8 cellular contexts compared by ENCODE assay signal in genomic region chr6:20533746-20534294, GRCh38. TPM values are rescaled to one million over a fixed set of nuclear protein-coding genes. Genes with fewer than 3 reads are reported as not detected.
A peak's percentile ranks its signal among the peaks of the same experiment; 100 is the strongest.
DNase-seq lines count a peak whose midpoint lies in the region; ATAC-seq and TF ChIP-seq lines count a peak whose summit lies in the region.

No MANE protein-coding gene starts in this region.

- no peaks in the 10 kb centered on the region for H3K4me1 ChIP-seq in uterus

- CTCF ChIA-PET in activated B cell treated with CpG ODN at 0.5 μM for 24 hours (lab: Charles Lee): interaction anchor here (1.2 to 3.2 kb wide), 2 partner anchors 129 to 1055 kb away, joined by 3 to 11 read pairs; no protein-coding TSS in a partner anchor

- peaks cover 26% of the 10 kb centered on the region for H3K4me1 Mint-ChIP-seq in HFFc6 (ENCODE audit: low read depth)
- peaks cover 26% of the 10 kb centered on the region for H3K4me1 Mint-ChIP-seq in activated B cell treated with CpG ODN at 0.5 μM for 24 hours

- intact Hi-C loops in activated B cell treated with CpG ODN at 0.5 μM for 24 hours (cut with micrococcal nuclease): loop anchor here (1.0 kb wide), 3 partner anchors 131 to 321 kb away; no protein-coding TSS in a partner anchor
- intact Hi-C loops in uterus (cut with DNase I; ENCODE audit: low total_unique reads): no loop called here

- H3K36me3 ChIP-seq in kidney epithelial cell (ENCODE audit: control insufficient read depth, insufficient read depth, low read length): no peaks in the 10 kb centered on the region
- H3K36me3 ChIP-seq in uterus: no peaks in the 10 kb centered on the region

- ATAC-seq in activated B cell treated with CpG ODN at 0.5 μM for 24 hours (ENCODE audit: low read depth): no peak
- ATAC-seq in HG03571 (IDR thresholded peaks at IDR 0.05; ENCODE audit: unreplicated experiment): no peak

- POLR2A ChIA-PET in activated B cell treated with CpG ODN at 0.5 μM for 24 hours (lab: Charles Lee): interaction anchor here (0.6 to 1.9 kb wide), 5 partner anchors 129 to 1054 kb away, joined by 3 to 9 read pairs (median 7); no protein-coding TSS in a partner anchor

- no peaks in the 10 kb centered on the region for H3K9me3 Mint-ChIP-seq in HFFc6
- H3K9me3 Mint-ChIP-seq in activated B cell treated with CpG ODN at 0.5 μM for 24 hours: no peaks in the 10 kb centered on the region

- H3K27me3 ChIP-seq in kidney epithelial cell (ENCODE audit: control insufficient read depth, insufficient read depth, low read length) (no peaks in the 10 kb centered on the region), uterus (no peaks in the 10 kb centered on the region)

- DNase-seq in HFFc6 (no peak), activated B cell treated with CpG ODN at 0.5 μM for 24 hours (no peak), kidney epithelial cell (ENCODE audit: low read depth) (no peak), uterus (no peak), C1 segment of cervical spinal cord (lab: John Stamatoyannopoulos, UW) (no peak), globus pallidus (ENCODE audit: low spot score) (no peak)

- H3K27ac ChIP-seq in C4-2B (peak overlapping the region; percentile 94), uterus (peak overlapping the region; percentile 80 to 85)

- H3K4me3 ChIP-seq in kidney epithelial cell (ENCODE audit: low read depth, low read length) (peak overlapping the region; percentile 95), uterus (peak overlapping the region; percentile 49 to 74)

- H3K27ac Mint-ChIP-seq in HFFc6: peak overlapping the region; percentile 69
- peak overlapping the region; percentile 96 for H3K27ac Mint-ChIP-seq in activated B cell treated with CpG ODN at 0.5 μM for 24 hours

- H3K4me3 Mint-ChIP-seq in HFFc6 (peak overlapping the region; percentile 99), activated B cell treated with CpG ODN at 0.5 μM for 24 hours (peak overlapping the region; percentile 98)

- TF ChIP-seq POLR2A in uterus (IDR thresholded peaks at IDR 0.05): no peak

- TF ChIP-seq CTCF in C4-2B (conservative IDR thresholded peaks at IDR 0.05) (no peak), HFFc6 (IDR thresholded peaks at IDR 0.05) (no peak), activated B cell treated with CpG ODN at 0.5 μM for 24 hours (IDR thresholded peaks at IDR 0.05) (no peak), kidney epithelial cell (IDR thresholded peaks at IDR 0.05; ENCODE audit: insufficient read depth, low read length, poor library complexity, severe bottlenecking) (no peak), uterus (IDR thresholded peaks at IDR 0.05) (no peak)

- peaks cover 5% of the 10 kb centered on the region; the same call in 1 of the 2 replicates for H3K36me3 Mint-ChIP-seq in HFFc6 (ENCODE audit: low read depth)
- H3K36me3 Mint-ChIP-seq in activated B cell treated with CpG ODN at 0.5 μM for 24 hours (ENCODE audit: low read depth): peaks cover 29% of the 10 kb centered on the region

- no peaks in the 10 kb centered on the region; the same call in 1 of the 2 replicates for H3K27me3 Mint-ChIP-seq in HFFc6 (ENCODE audit: insufficient read depth)
- H3K27me3 Mint-ChIP-seq in activated B cell treated with CpG ODN at 0.5 μM for 24 hours: no peaks in the 10 kb centered on the region

- no peaks in the 10 kb centered on the region for H3K9me3 ChIP-seq in uterus

RNA-seq across cellular contexts. Expression of gene CDKAL1, which starts 0.4 kb away (rescaled TPM):
- total RNA-seq in HFFc6 (2021; fragmentation: NEBNext Ultra II Directional; extraction: Animal tissue kit (Norgen Biotek cat#: 25700)): 10 to 100 TPM in 5 of 6 experiments, 1 to 10 TPM in 1; 9.2 to 14.3 (median 11.9) TPM
- 28.7 and 31.9 TPM in 2 replicates for total RNA-seq in activated B cell treated with CpG ODN at 0.5 μM for 24 hours
- 15.0 and 17.9 TPM in 2 replicates for total RNA-seq in kidney epithelial cell
- total RNA-seq in uterus: 10 to 100 TPM in 3 of 4 donors, 1 to 10 TPM in 1; 5.0 to 51.7 (median 18.9) TPM
